ENCODE assay signal across 16 cellular contexts in the genomic region with DNA sequence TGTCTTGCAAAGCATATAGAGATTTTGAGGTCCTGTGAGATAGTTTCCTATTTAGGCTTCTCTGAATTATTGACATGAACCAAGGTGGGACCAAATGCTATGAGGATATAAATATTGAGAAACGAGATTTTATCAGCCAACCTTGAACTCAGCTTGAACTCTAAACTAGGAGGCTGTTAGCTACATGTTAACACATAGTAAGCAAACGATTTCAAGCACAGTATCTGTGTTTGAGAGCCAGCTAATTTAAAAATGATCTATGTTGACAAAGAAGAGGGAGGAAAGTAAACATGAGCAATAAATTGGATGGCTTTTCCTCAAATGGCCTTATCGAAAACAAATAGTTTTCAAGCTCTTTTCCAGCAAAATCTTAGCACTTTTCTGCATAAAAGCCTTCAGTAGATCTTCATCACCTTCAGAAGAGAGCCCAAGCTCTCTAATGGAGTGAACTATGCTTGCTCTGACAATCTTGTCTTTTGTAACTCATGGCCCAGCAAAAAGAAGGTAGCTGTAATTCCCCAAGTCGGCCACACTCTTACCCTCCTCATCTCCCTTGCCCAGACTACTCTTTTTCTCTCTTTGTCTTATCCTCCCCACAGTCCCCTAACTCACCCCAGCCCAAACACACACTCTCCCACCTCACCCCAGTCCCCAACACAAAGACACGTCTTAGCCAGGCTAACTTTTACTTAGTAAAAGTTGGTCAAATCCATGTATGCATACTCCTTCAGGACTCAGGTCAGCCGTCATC. TPM values are rescaled to one million over a fixed set of nuclear protein-coding genes. Genes with fewer than 3 reads are reported as not detected.
DNase-seq lines count a peak whose midpoint lies in the region; ATAC-seq lines count a peak whose summit lies in the region.
"Had no signal": no experiment of that assay in that cellular context is flagged by ENCODE, and none has a peak within 500 bp of the region (broad histone marks: within the 10 kb centered on the region; RNA-seq: fewer than 3 reads in every experiment).

No MANE protein-coding gene starts in this region.

- peak overlapping the region; percentile 52 for H3K4me3 Mint-ChIP-seq in activated CD4-positive, alpha-beta T cell treated with anti-CD3 and anti-CD28 coated beads, Interleukin-2, amount 10 ng/mL, durations not matched to agents 7 days and 5 days
- H3K4me3 Mint-ChIP-seq in activated naive CD8-positive, alpha-beta T cell, result peak overlapping the region; percentile 54
- peak overlapping the region; percentile 36 to 83 (median 70) for H3K4me3 Mint-ChIP-seq in naive thymus-derived CD8-positive, alpha-beta T cell

- peaks cover 12% of the 10 kb centered on the region for H3K9me3 Mint-ChIP-seq in activated CD4-positive, alpha-beta T cell treated with anti-CD3 and anti-CD28 coated beads, Interleukin-2, amount 10 ng/mL, durations not matched to agents 7 days and 5 days
- peaks cover 17% of the 10 kb centered on the region for H3K9me3 Mint-ChIP-seq in activated naive CD8-positive, alpha-beta T cell (ENCODE audit: low read depth)
- H3K9me3 Mint-ChIP-seq in naive thymus-derived CD8-positive, alpha-beta T cell, result peaks cover 0 to 9% (median 0%) of the 10 kb centered on the region in 9 donors

- ATAC-seq in naive thymus-derived CD8-positive, alpha-beta T cell, result peak in 1 of 2 donors; percentile 16
- ATAC-seq in GM18909 (IDR thresholded peaks at IDR 0.05; ENCODE audit: poor library complexity, unreplicated experiment), result no peak
- ATAC-seq: gastrocnemius medialis, sciatic nerve had no signal

- peaks cover 78% of the 10 kb centered on the region for H3K36me3 Mint-ChIP-seq in activated CD4-positive, alpha-beta T cell treated with anti-CD3 and anti-CD28 coated beads, Interleukin-2, amount 10 ng/mL, durations not matched to agents 7 days and 5 days (ENCODE audit: low read depth)
- peaks cover 46% of the 10 kb centered on the region for H3K36me3 Mint-ChIP-seq in activated naive CD8-positive, alpha-beta T cell
- H3K36me3 Mint-ChIP-seq in naive thymus-derived CD8-positive, alpha-beta T cell, result peaks cover 10 to 19% (median 18%) of the 10 kb centered on the region in 3 donors

- H3K27ac Mint-ChIP-seq in activated CD4-positive, alpha-beta T cell treated with anti-CD3 and anti-CD28 coated beads, Interleukin-2, amount 10 ng/mL, durations not matched to agents 7 days and 5 days, result peak overlapping the region; percentile 91
- peak overlapping the region; percentile 93 for H3K27ac Mint-ChIP-seq in activated naive CD8-positive, alpha-beta T cell
- peak overlapping the region; percentile 94 to 99 (median 98) for H3K27ac Mint-ChIP-seq in naive thymus-derived CD8-positive, alpha-beta T cell

- no peak for DNase-seq in activated CD4-positive, alpha-beta T cell treated with anti-CD3 and anti-CD28 coated beads, Interleukin-2, amount 10 ng/mL, durations not matched to agents 7 days and 5 days
- DNase-seq in activated CD4-positive, alpha-beta T cell treated with anti-CD3 and anti-CD28 coated beads, Interleukin-2, amount 50 U/mL, for 4 hours, result no peak
- DNase-seq in HT-29 (ENCODE audit: low spot score) (peak; percentile 38), GOT3 (lab: John Stamatoyannopoulos, UW) (no peak), NCI-H524 (lab: John Stamatoyannopoulos, UW) (no peak)
- DNase-seq in naive thymus-derived CD8-positive, alpha-beta T cell, result no peak
- DNase-seq: activated CD4-positive, alpha-beta T cell treated with anti-CD3 and anti-CD28 coated beads, Interleukin-2, amount 50 U/mL, for 1 hour; Calu3; gastrocnemius medialis; NCI-H2029; NCI-H82; trophoblast cell had no signal

- POLR2A ChIA-PET in activated CD4-positive, alpha-beta T cell treated with anti-CD3 and anti-CD28 coated beads, Interleukin-2, amount 10 ng/mL, durations not matched to agents 7 days and 5 days (lab: Charles Lee), result interaction anchor here (1.4 to 2.5 kb wide), 3 partner anchors 9 to 19 kb away, joined by 4 to 14 read pairs (median 13); no protein-coding TSS in a partner anchor
- POLR2A ChIA-PET in naive thymus-derived CD8-positive, alpha-beta T cell (lab: Charles Lee), result interaction anchor here (0.6 to 10.1 kb wide), 5 partner anchors 11 to 68 kb away, joined by 4 to 194 read pairs (median 77); a partner anchor contains a TSS

- CTCF ChIA-PET in activated CD4-positive, alpha-beta T cell treated with anti-CD3 and anti-CD28 coated beads, Interleukin-2, amount 10 ng/mL, durations not matched to agents 7 days and 5 days (lab: Charles Lee), result interaction anchor here (0.7 to 5.8 kb wide), 17 partner anchors 11 to 207 kb away, joined by 3 to 52 read pairs (median 3); a partner anchor contains a TSS

- H3K27me3 Mint-ChIP-seq in activated CD4-positive, alpha-beta T cell treated with anti-CD3 and anti-CD28 coated beads, Interleukin-2, amount 10 ng/mL, durations not matched to agents 7 days and 5 days, result no peaks in the 10 kb centered on the region
- no peaks in the 10 kb centered on the region for H3K27me3 Mint-ChIP-seq in activated naive CD8-positive, alpha-beta T cell
- H3K27me3 Mint-ChIP-seq in naive thymus-derived CD8-positive, alpha-beta T cell, result no peaks in the 10 kb centered on the region

- peaks cover 92% of the 10 kb centered on the region for H3K4me1 Mint-ChIP-seq in activated CD4-positive, alpha-beta T cell treated with anti-CD3 and anti-CD28 coated beads, Interleukin-2, amount 10 ng/mL, durations not matched to agents 7 days and 5 days
- peaks cover 89% of the 10 kb centered on the region for H3K4me1 Mint-ChIP-seq in activated naive CD8-positive, alpha-beta T cell (ENCODE audit: low read depth)
- H3K4me1 Mint-ChIP-seq in naive thymus-derived CD8-positive, alpha-beta T cell, result peaks cover 47 to 91% (median 81%) of the 10 kb centered on the region in 4 donors

RNA-seq across cellular contexts. Expression of a gene that starts 14.7 kb away (rescaled TPM):
- total RNA-seq in activated CD4-positive, alpha-beta T cell treated with anti-CD3 and anti-CD28 coated beads, Interleukin-2, amount 10 ng/mL, durations not matched to agents 7 days and 5 days, result 100 to 1,000 TPM; 151 to 163 TPM
- total RNA-seq in HT-29 (2014; rRNA removed; shearing (Covaris generic)), result not detected in 2 replicates
- 100 to 1,000 TPM; 128 to 133 TPM for total RNA-seq in naive thymus-derived CD8-positive, alpha-beta T cell
- polyA plus RNA-seq in naive thymus-derived CD8-positive, alpha-beta T cell, result 10 to 100 TPM; 15.8 to 32.0 (median 29.3) TPM
- total RNA-seq: Calu3, M059J had no signal

Comparison
In these comparisons a context has a peak if more than half of its experiments do, and no peak if none do; other contexts are left out.
1. RNA of a gene that starts 14.7 kb away (total RNA-seq): 151 to 163 TPM in activated CD4-positive, alpha-beta T cell treated with anti-CD3 and anti-CD28 coated beads, Interleukin-2, amount 10 ng/mL, durations not matched to agents 7 days and 5 days and 128 to 133 TPM in naive thymus-derived CD8-positive, alpha-beta T cell; not detected in HT-29; every median in the first group is over 100 times any median in the second.
2. Peak in every context shown above with its lines, with median percentiles within 50 percentile points of each other: H3K27ac Mint-ChIP-seq and H3K4me3 Mint-ChIP-seq.